ENCODE assay signal across 10 cellular contexts in genomic region chr1:242454262-242455051, GRCh38.
DNase-seq lines count a peak whose midpoint lies in the region; ATAC-seq, FAIRE-seq and TF ChIP-seq lines count a peak whose summit lies in the region.
"Had no signal": no experiment of that assay in that cellular context is flagged by ENCODE, and none has a peak within 500 bp of the region (broad histone marks: within the 10 kb centered on the region; RNA-seq: fewer than 3 reads in every experiment).

No MANE protein-coding gene starts in this region.

- H3K4me3 ChIP-seq in hepatocyte, result no peak overlapping the region

- H3K79me2 ChIP-seq in hepatocyte, result no peaks in the 10 kb centered on the region

- no peaks in the 10 kb centered on the region for H3K9me3 ChIP-seq in hepatocyte (ENCODE audit: low read depth)

- ATAC-seq in activated T-cell treated with anti-CD3 and anti-CD28 coated beads, Interleukin-2, amount 50 U/mL, for 4 hours, result no peak

- peaks cover 3% of the 10 kb centered on the region for H3K27me3 Mint-ChIP-seq in HFFc6 (ENCODE audit: insufficient read depth)
- peaks cover 9% of the 10 kb centered on the region for H3K27me3 Mint-ChIP-seq in type B pancreatic cell
- H3K27me3 Mint-ChIP-seq in activated T-cell treated with anti-CD3 and anti-CD28 coated beads, Interleukin-2, amount 50 U/mL, for 4 hours (ENCODE audit: low read depth), result peaks cover 23% of the 10 kb centered on the region

- peak; percentile 56 for FAIRE-seq in TTC549 (lab: Jason Lieb, UNC)
- FAIRE-seq: G401.6 had no signal

- peaks cover 5% of the 10 kb centered on the region; the same call in 1 of the 2 replicates for H3K9me3 Mint-ChIP-seq in HFFc6
- no peaks in the 10 kb centered on the region for H3K9me3 Mint-ChIP-seq in type B pancreatic cell
- no peaks in the 10 kb centered on the region for H3K9me3 Mint-ChIP-seq in activated T-cell treated with anti-CD3 and anti-CD28 coated beads, Interleukin-2, amount 50 U/mL, for 4 hours
- H3K9me3 Mint-ChIP-seq: central memory CD8-positive, alpha-beta T cell had no signal

- H3K4me1 Mint-ChIP-seq in HFFc6 (ENCODE audit: low read depth) (no peaks in the 10 kb centered on the region), type B pancreatic cell (ENCODE audit: unreplicated experiment) (peaks cover 28% of the 10 kb centered on the region)
- no peaks in the 10 kb centered on the region for H3K4me1 Mint-ChIP-seq in activated T-cell treated with anti-CD3 and anti-CD28 coated beads, Interleukin-2, amount 50 U/mL, for 4 hours (ENCODE audit: low read depth)
- H3K4me1 Mint-ChIP-seq: central memory CD8-positive, alpha-beta T cell had no signal

- H3K27ac Mint-ChIP-seq in HFFc6, result no peak overlapping the region
- H3K27ac Mint-ChIP-seq in type B pancreatic cell, result no peak overlapping the region

- 37% methylated on average over 9 of the region's 9 CpGs for WGBS in hepatocyte (ENCODE audit: low lambda C conversion rate, missing lambda C conversion rate)

- H3K4me2 ChIP-seq in hepatocyte, result no peak overlapping the region

- H3K9me2 ChIP-seq in hepatocyte (replicated peaks; ENCODE audit: insufficient read depth), result no peaks in the 10 kb centered on the region

- H3K36me3 ChIP-seq in hepatocyte (replicated peaks; ENCODE audit: insufficient read depth, low read depth), result no peaks in the 10 kb centered on the region

- H3K36me3 Mint-ChIP-seq in HFFc6 (ENCODE audit: low read depth) (no peaks in the 10 kb centered on the region), type B pancreatic cell (no peaks in the 10 kb centered on the region)
- H3K36me3 Mint-ChIP-seq in activated T-cell treated with anti-CD3 and anti-CD28 coated beads, Interleukin-2, amount 50 U/mL, for 4 hours (ENCODE audit: insufficient read depth), result no peaks in the 10 kb centered on the region

- peak; percentile 79 for TF ChIP-seq CTCF in HFFc6 (IDR thresholded peaks at IDR 0.05)
- peak; percentile 79 for TF ChIP-seq CTCF in hepatocyte (IDR thresholded peaks at IDR 0.05; ENCODE audit: poor library complexity)
- TF ChIP-seq CTCF in type B pancreatic cell (conservative IDR thresholded peaks at IDR 0.05), result peak; percentile 89

- no peaks in the 10 kb centered on the region for H3K4me1 ChIP-seq in hepatocyte (ENCODE audit: insufficient read depth)

- H3K27me3 ChIP-seq in hepatocyte, result no peaks in the 10 kb centered on the region

- no peak overlapping the region for H2AFZ ChIP-seq in hepatocyte

- DNase-seq in NOMO-1 treated with DMSO at 0.1 percent for 48 hours (lab: John Stamatoyannopoulos, UW; ENCODE audit: unreplicated experiment), result peak; percentile 45
- DNase-seq in NOMO-1 treated with dmso at 0.1 percent for 144 hours (lab: John Stamatoyannopoulos, UW; ENCODE audit: unreplicated experiment), result no peak
- peak; percentile 16 for DNase-seq in HFFc6
- peak; percentile 33 for DNase-seq in NCI-H128 (lab: John Stamatoyannopoulos, UW; ENCODE audit: unreplicated experiment)
- DNase-seq in hepatocyte (ENCODE audit: low spot score), result peak; percentile 59
- no peak for DNase-seq in type B pancreatic cell (ENCODE audit: extremely low spot score, unreplicated experiment)
- no peak for DNase-seq in activated T-cell treated with anti-CD3 and anti-CD28 coated beads, Interleukin-2, amount 50 U/mL, for 4 hours

- H4K20me1 ChIP-seq in hepatocyte (ENCODE audit: insufficient read depth, poor library complexity, severe bottlenecking), result no peaks in the 10 kb centered on the region

- H3K27ac ChIP-seq in hepatocyte, result no peak overlapping the region

- H3K4me3 Mint-ChIP-seq in HFFc6 (peak overlapping the region; percentile 33; the same call in 1 of the 2 replicates), type B pancreatic cell (no peak overlapping the region)
- H3K4me3 Mint-ChIP-seq in activated T-cell treated with anti-CD3 and anti-CD28 coated beads, Interleukin-2, amount 50 U/mL, for 4 hours, result no peak overlapping the region
- H3K4me3 Mint-ChIP-seq: central memory CD8-positive, alpha-beta T cell had no signal

Comparison
In these comparisons a context has a peak if more than half of its experiments do, and no peak if none do; other contexts are left out.
1. DNase-seq: peak in NOMO-1 treated with DMSO at 0.1 percent for 48 hours (single experiment), HFFc6 (single experiment), NCI-H128 (single experiment) and hepatocyte (single experiment); none in NOMO-1 treated with dmso at 0.1 percent for 144 hours (single experiment), type B pancreatic cell (single experiment) and activated T-cell treated with anti-CD3 and anti-CD28 coated beads, Interleukin-2, amount 50 U/mL, for 4 hours (single experiment).
2. Peak in every context shown above with its lines, with median percentiles within 50 percentile points of each other: CTCF ChIP-seq.